1 cellular context compared by ENCODE assay signal in the genomic region with DNA sequence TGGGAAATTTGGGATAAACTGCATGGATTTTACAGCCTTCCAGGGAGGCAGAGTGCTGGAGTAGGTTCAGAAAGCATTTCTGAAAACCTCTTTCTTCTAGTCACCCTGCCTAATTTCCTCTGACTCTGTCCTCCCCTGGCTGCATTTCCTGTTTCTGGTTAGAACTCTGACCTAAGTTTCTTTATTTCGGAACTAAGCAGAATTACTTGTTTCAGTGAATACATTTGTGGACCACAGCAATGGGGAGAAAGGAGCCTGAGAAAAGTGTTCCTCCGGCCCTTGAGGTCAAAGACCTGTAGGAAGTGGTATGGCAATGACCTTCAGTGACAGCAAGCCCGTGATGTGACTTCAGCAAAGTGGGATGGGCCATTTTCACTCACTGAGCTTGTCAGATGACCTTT.
A peak's percentile ranks its signal among the peaks of the same experiment; 100 is the strongest.
TF ChIP-seq lines count a peak whose summit lies in the region.

No MANE protein-coding gene starts in this region.

TF ChIP-seq in GM12878, 131 proteins besides CTCF, POLR2A, EP300 and RAD21 (continued from another document):
- peak; percentile 43; the same call in 1 of the 2 replicates for TF ChIP-seq SPI1 (IDR thresholded peaks at IDR 0.05; ENCODE audit: borderline replicate concordance, insufficient read depth, low read depth, low read length)
